In genomic region chr5:150905312-150905683, GRCh38 we compare ENCODE assay signal across 9 cellular contexts. TPM values are rescaled to one million over a fixed set of nuclear protein-coding genes. Genes with fewer than 3 reads are reported as not detected.
A peak's percentile ranks its signal among the peaks of the same experiment; 100 is the strongest.
DNase-seq lines count a peak whose midpoint lies in the region; ATAC-seq and TF ChIP-seq lines count a peak whose summit lies in the region.
"Had no signal": no experiment of that assay in that cellular context is flagged by ENCODE, and none has a peak within 500 bp of the region (broad histone marks: within the 10 kb centered on the region; RNA-seq: fewer than 3 reads in every experiment).

No MANE protein-coding gene starts in this region.

- H3K9me3 ChIP-seq in BE2C (peaks cover 3% of the 10 kb centered on the region; the same call in 1 of the 2 replicates), T-helper 17 cell (ENCODE audit: control insufficient read depth, low read length, poor library complexity, severe bottlenecking) (peaks cover 13% of the 10 kb centered on the region), esophagus squamous epithelium (peaks cover 0 to 68% (median 64%) of the 10 kb centered on the region in 3 donors)

- H3K36me3 ChIP-seq in BE2C (peaks cover 33% of the 10 kb centered on the region), esophagus squamous epithelium (peaks cover 0 to 31% (median 3%) of the 10 kb centered on the region in 3 donors)

- H3K27me3 ChIP-seq in BE2C (no peaks in the 10 kb centered on the region), esophagus squamous epithelium (no peaks in the 10 kb centered on the region)

- H3K27me3 Mint-ChIP-seq in T-helper 17 cell, result no peaks in the 10 kb centered on the region
- H3K27me3 Mint-ChIP-seq in osteocyte (ENCODE audit: unreplicated experiment), result peaks cover 2% of the 10 kb centered on the region

- H3K4me1 Mint-ChIP-seq in T-helper 17 cell (no peaks in the 10 kb centered on the region), osteocyte (ENCODE audit: unreplicated experiment) (peaks cover 13% of the 10 kb centered on the region)

- H3K27ac Mint-ChIP-seq in T-helper 17 cell (no peak overlapping the region), osteocyte (ENCODE audit: unreplicated experiment) (peak overlapping the region; percentile 99)

- 21 to 24% methylated on average over 4 of the region's 4 CpGs for WGBS in esophagus squamous epithelium, 2 donors

- ATAC-seq in T-helper 17 cell, result no peak

- intact Hi-C loops in esophagus squamous epithelium (cut with DNase I), result no loop called here

- H3K36me3 Mint-ChIP-seq in T-helper 17 cell (ENCODE audit: low read depth) (peaks cover 11% of the 10 kb centered on the region), osteocyte (ENCODE audit: unreplicated experiment) (peaks cover 31% of the 10 kb centered on the region)

- TF ChIP-seq CTCF in BE2C (IDR thresholded peaks at IDR 0.05; ENCODE audit: low read depth, low read length) (no peak), esophagus squamous epithelium (IDR thresholded peaks at IDR 0.05) (no peak), osteocyte (IDR thresholded peaks at IDR 0.05) (no peak)

- peak overlapping the region; percentile 55 to 79 (median 74) for H3K27ac ChIP-seq in esophagus squamous epithelium

- H3K4me3 Mint-ChIP-seq in T-helper 17 cell, result peak overlapping the region; percentile 69
- H3K4me3 Mint-ChIP-seq in osteocyte (ENCODE audit: unreplicated experiment), result peak overlapping the region; percentile 97

- no peak for TF ChIP-seq POLR2A in esophagus squamous epithelium (IDR thresholded peaks at IDR 0.05)

- H3K9me3 Mint-ChIP-seq in osteocyte (ENCODE audit: unreplicated experiment), result peaks cover 41% of the 10 kb centered on the region

- H3K4me1 ChIP-seq in BE2C, result no peaks in the 10 kb centered on the region
- peaks cover 0 to 13% (median 0%) of the 10 kb centered on the region in 3 donors for H3K4me1 ChIP-seq in esophagus squamous epithelium

- H3K4me3 ChIP-seq in BE2C (ENCODE audit: low read depth, low read length) (peak overlapping the region; percentile 92), esophagus squamous epithelium (peak overlapping the region; percentile 41 to 68 (median 52))

- DNase-seq in BE2C, result no peak
- DNase-seq in T-helper 17 cell, result no peak
- no peak for DNase-seq in esophagus squamous epithelium (lab: John Stamatoyannopoulos, UW)
- DNase-seq in osteocyte (ENCODE audit: extremely low spot score, unreplicated experiment), result no peak
- no peak for DNase-seq in kidney glomerular epithelial cell (lab: John Stamatoyannopoulos, UW)
- no peak for DNase-seq in T-helper 1 cell
- no peak for DNase-seq in middle frontal gyrus (ENCODE audit: extremely low spot score, low spot score)
- no peak for DNase-seq in activated CD4-positive, alpha-beta T cell treated with anti-CD3 and anti-CD28 coated beads for 1 hour
- DNase-seq: GF-D8 had no signal

RNA-seq across cellular contexts. Expression of gene ZNF300, which starts 0.5 kb away (rescaled TPM):
- polyA plus RNA-seq in BE2C (2012; ENCODE audit: insufficient read depth, insufficient read length, low read depth), result 6.2 TPM
- total RNA-seq in T-helper 17 cell (1 to 10 TPM; 1.2 to 2.2 TPM), esophagus squamous epithelium (1 to 10 TPM; 1.7 to 7.4 (median 4.9) TPM), osteocyte (7.7 and 8.7 TPM in 2 replicates)

RNA-seq across cellular contexts. Expression of gene IRGM, which starts 59.0 kb away (rescaled TPM):
- polyA plus RNA-seq in BE2C (2012; ENCODE audit: insufficient read depth, insufficient read length, low read depth), result 0.43 TPM
- total RNA-seq in T-helper 17 cell, result 1 to 10 TPM; 2.0 to 2.7 TPM
- under 1 TPM in 1 of 4 donors, not detected in 3; 0.95 TPM for total RNA-seq in esophagus squamous epithelium
- total RNA-seq in osteocyte, result not detected in 2 replicates
